8 cellular contexts compared by ENCODE assay signal in the genomic region with DNA sequence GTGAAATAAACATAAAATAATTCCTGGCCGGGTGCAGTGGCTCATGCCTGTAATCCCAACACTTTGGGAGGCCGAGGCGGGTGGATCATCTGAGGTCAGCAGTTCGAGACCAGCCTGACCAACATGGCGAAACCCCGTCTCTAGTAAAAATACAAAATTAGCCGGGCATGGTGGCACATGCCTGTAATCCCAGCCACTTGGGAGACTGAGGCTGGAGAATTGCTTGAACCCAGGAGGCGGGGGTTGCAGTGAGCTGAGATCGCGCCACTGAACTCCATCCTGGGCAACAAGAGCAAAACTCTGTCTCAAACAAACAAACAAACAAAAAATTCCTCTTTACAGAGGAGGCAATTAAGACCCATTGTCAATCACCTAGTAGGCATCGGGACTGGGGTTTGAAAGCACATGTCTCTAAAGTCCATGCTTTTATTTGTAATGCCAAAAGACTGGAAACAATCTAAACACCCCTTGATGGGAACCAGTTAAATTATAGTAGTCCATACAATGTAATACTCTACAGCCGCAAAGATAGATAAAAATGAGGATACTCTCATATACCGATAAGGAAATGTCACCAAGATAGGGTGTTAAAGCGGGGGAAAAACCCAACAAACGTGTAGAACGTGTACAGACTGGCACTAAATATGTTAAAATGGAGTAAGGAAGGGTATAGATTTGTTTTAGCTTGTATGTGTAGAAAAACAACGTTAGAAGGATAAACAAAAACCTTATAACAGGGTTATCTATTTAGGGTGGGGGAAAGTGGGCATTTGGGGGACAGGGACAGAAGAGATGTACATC. TPM values are rescaled to one million over a fixed set of nuclear protein-coding genes. Genes with fewer than 3 reads are reported as not detected.
DNase-seq lines count a peak whose midpoint lies in the region; ATAC-seq and TF ChIP-seq lines count a peak whose summit lies in the region.
"Not testable (repeated sequence)": the region's sequence is repeated elsewhere in the genome, so short reads cannot be mapped to it uniquely, and the experiment has no call there.

No MANE protein-coding gene starts in this region.

- not testable (repeated sequence) for ATAC-seq in CD8-positive, alpha-beta T cell; memory B cell (ENCODE audit: low read depth)

- H3F3A ChIP-seq in MM.1S (ENCODE audit: insufficient read depth, low read length) = peaks cover 13% of the 10 kb centered on the region

- peak overlapping the region; percentile 32 for H3K4me3 ChIP-seq in CD8-positive, alpha-beta T cell (ENCODE audit: low read depth, low read length)
- peak overlapping the region; percentile 49; the same call in 1 of the 2 replicates for H3K4me3 ChIP-seq in MM.1S (ENCODE audit: low read length)
- peak overlapping the region; percentile 38 to 47 (median 45) for H3K4me3 ChIP-seq in esophagus muscularis mucosa
- H3K4me3 ChIP-seq in rectal smooth muscle tissue (ENCODE audit: low read length) = not testable (repeated sequence)
- H3K4me3 ChIP-seq in transverse colon = peak overlapping the region in 2 of 4 donors; percentile 15 to 48

- peaks cover 73% of the 10 kb centered on the region for H3K4me1 Mint-ChIP-seq in CD8-positive, alpha-beta T cell (ENCODE audit: low read depth)
- H3K4me1 Mint-ChIP-seq in memory B cell = peaks cover 42% of the 10 kb centered on the region

- H3K9me3 Mint-ChIP-seq in CD8-positive, alpha-beta T cell; memory B cell: not testable (repeated sequence)

- H3K4me2 ChIP-seq in MM.1S (ENCODE audit: low read depth, low read length) = peak overlapping the region; percentile 89

- CTCF ChIA-PET in CD8-positive, alpha-beta T cell (lab: Charles Lee) = interaction anchor here (0.6 to 15.4 kb wide), 6 partner anchors 8 to 60 kb away, joined by 3 to 196 read pairs (median 5); partner anchors contain the start of gene PCBP1

- TF ChIP-seq POLR2A in esophagus muscularis mucosa (IDR thresholded peaks at IDR 0.05; ENCODE audit: low read depth); transverse colon (IDR thresholded peaks at IDR 0.05): not testable (repeated sequence)

- not testable (repeated sequence) for H3K9me3 ChIP-seq in CD8-positive, alpha-beta T cell (ENCODE audit: low read length); MM.1S (replicated peaks; ENCODE audit: insufficient read depth, low read length); esophagus muscularis mucosa; transverse colon

- H3K27me3 Mint-ChIP-seq in CD8-positive, alpha-beta T cell (ENCODE audit: low read depth); memory B cell: not testable (repeated sequence)

- not testable (repeated sequence) for H2AFZ ChIP-seq in MM.1S (ENCODE audit: low read length)

- TF ChIP-seq CTCF in CD8-positive, alpha-beta T cell (IDR thresholded peaks at IDR 0.05); MM.1S (IDR thresholded peaks at IDR 0.05; ENCODE audit: low read length); VCaP (conservative IDR thresholded peaks at IDR 0.05); esophagus muscularis mucosa (IDR thresholded peaks at IDR 0.05); transverse colon (IDR thresholded peaks at IDR 0.05): not testable (repeated sequence)

- H3K27ac ChIP-seq in CD8-positive, alpha-beta T cell (ENCODE audit: low read depth, low read length) = peak overlapping the region; percentile 62
- H3K27ac ChIP-seq in MM.1S (ENCODE audit: low read length) = peak overlapping the region; percentile 82; the same call in 1 of the 2 replicates
- peak overlapping the region; percentile 98 for H3K27ac ChIP-seq in VCaP
- peak overlapping the region; percentile 96 for H3K27ac ChIP-seq in angular gyrus (ENCODE audit: low read depth, low read length)
- H3K27ac ChIP-seq in esophagus muscularis mucosa (replicated peaks in 1 of 4) = peak overlapping the region; percentile 84 to 92 (median 86)
- peak overlapping the region; percentile 97 for H3K27ac ChIP-seq in rectal smooth muscle tissue (ENCODE audit: low read depth, low read length)
- H3K27ac ChIP-seq in transverse colon = peak overlapping the region; percentile 85 to 94 (median 92)

- not testable (repeated sequence) for H3K79me2 ChIP-seq in MM.1S (ENCODE audit: low read length)

- not testable (repeated sequence) for TF ChIP-seq EP300 in esophagus muscularis mucosa (IDR thresholded peaks at IDR 0.05); transverse colon (IDR thresholded peaks at IDR 0.05; ENCODE audit: low read depth)

- not testable (repeated sequence) for H4K20me1 ChIP-seq in MM.1S (ENCODE audit: insufficient read depth, low read length)

- intact Hi-C loops in CD8-positive, alpha-beta T cell (cut with DNase I, micrococcal nuclease) = loop anchor here in 1 of 2 experiments (1.0 kb wide), 1 partner anchor 11 kb away; no protein-coding TSS in a partner anchor
- intact Hi-C loops in esophagus muscularis mucosa (cut with DNase I); transverse colon (cut with DNase I; ENCODE audit: low total_unique reads): not testable (repeated sequence)

- WGBS in esophagus muscularis mucosa = 84% methylated on average over 17 of the region's 17 CpGs
- WGBS in transverse colon (ENCODE audit: low coverage in 1 of 2), 2 donors = 51 to 79% methylated on average over 7 to 17 of the region's 17 CpGs

- peak overlapping the region; percentile 80; the same call in 1 of the 2 replicates for H3K9ac ChIP-seq in MM.1S (ENCODE audit: low read length)
- H3K9ac ChIP-seq in rectal smooth muscle tissue (ENCODE audit: low read length) = not testable (repeated sequence)

- peak overlapping the region; percentile 91 for H3K4me3 Mint-ChIP-seq in CD8-positive, alpha-beta T cell
- peak overlapping the region; percentile 84 for H3K4me3 Mint-ChIP-seq in memory B cell

- H3K27me3 ChIP-seq in CD8-positive, alpha-beta T cell (ENCODE audit: insufficient read depth, low read length); MM.1S (replicated peaks; ENCODE audit: insufficient read depth, low read length); esophagus muscularis mucosa; rectal smooth muscle tissue (ENCODE audit: control insufficient read depth, insufficient read depth, low read length); transverse colon: not testable (repeated sequence)

- not testable (repeated sequence) for H3K36me3 Mint-ChIP-seq in CD8-positive, alpha-beta T cell; memory B cell

- in situ Hi-C loops in transverse colon (cut with MboI; ENCODE audit: low pct_ligation_motif_present in 1 of 4, low pct_unique_long_range_greater_than_20kb in 1 of 4, low sequenced_read_pairs in 3 of 4) = loop anchor here in 1 of 4 donors (10.0 kb wide), 1 partner anchor 47 kb away; the partner anchor contains the start of gene PCBP1

- H3K36me3 ChIP-seq in CD8-positive, alpha-beta T cell (ENCODE audit: insufficient read depth, low read length); MM.1S (replicated peaks; ENCODE audit: insufficient read depth, low read length); esophagus muscularis mucosa; rectal smooth muscle tissue (ENCODE audit: control insufficient read depth, insufficient read depth, low read length); transverse colon: not testable (repeated sequence)

- peaks cover 74% of the 10 kb centered on the region for H3K4me1 ChIP-seq in CD8-positive, alpha-beta T cell (ENCODE audit: insufficient read depth, low read length)
- H3K4me1 ChIP-seq in MM.1S (ENCODE audit: low read length) (peaks cover 25% of the 10 kb centered on the region), esophagus muscularis mucosa (peaks cover 43 to 57% (median 54%) of the 10 kb centered on the region in 4 donors), rectal smooth muscle tissue (ENCODE audit: control insufficient read depth, insufficient read depth, low read length) (peaks cover 23% of the 10 kb centered on the region), transverse colon (peaks cover 6 to 59% (median 25%) of the 10 kb centered on the region in 4 donors)

- DNase-seq in CD8-positive, alpha-beta T cell; MM.1S; esophagus muscularis mucosa (ENCODE audit: extremely low spot score); memory B cell (ENCODE audit: low spot score in 2 of 2); transverse colon: not testable (repeated sequence)

- H3K9me2 ChIP-seq in MM.1S (replicated peaks; ENCODE audit: insufficient read depth, low read length) = not testable (repeated sequence)

- POLR2A ChIA-PET in CD8-positive, alpha-beta T cell (lab: Charles Lee) = interaction anchor here (1.1 to 16.6 kb wide), 9 partner anchors 7 to 217 kb away, joined by 3 to 495 read pairs (median 17); partner anchors contain the start of genes C2orf42, MXD1 and PCBP1

- peak overlapping the region; percentile 98 for H3K27ac Mint-ChIP-seq in CD8-positive, alpha-beta T cell
- peak overlapping the region; percentile 95 for H3K27ac Mint-ChIP-seq in memory B cell

RNA-seq across cellular contexts. Expression of gene PCBP1, which starts 44.3 kb away (rescaled TPM):
- total RNA-seq in CD8-positive, alpha-beta T cell = 100 to 1,000 TPM; 239 to 255 TPM
- 100 to 1,000 TPM; 156 to 220 (median 189) TPM for total RNA-seq in esophagus muscularis mucosa
- total RNA-seq in transverse colon = 100 to 1,000 TPM; 103 to 189 (median 149) TPM

RNA-seq across cellular contexts. Expression of gene C2orf42, which starts 59.3 kb away (rescaled TPM):
- total RNA-seq in CD8-positive, alpha-beta T cell = 10 to 100 TPM; 14.7 to 16.8 TPM
- 10 to 100 TPM; 15.4 to 20.9 (median 17.9) TPM for total RNA-seq in esophagus muscularis mucosa
- 10 to 100 TPM in 3 of 4 donors, 1 to 10 TPM in 1; 2.2 to 14.0 (median 11.1) TPM for total RNA-seq in transverse colon
